In genomic region chr20:57175397-57176010, GRCh38 we compare ENCODE assay signal across 17 cellular contexts.
A peak's percentile ranks its signal among the peaks of the same experiment; 100 is the strongest.
DNase-seq lines count a peak whose midpoint lies in the region; ATAC-seq and TF ChIP-seq lines count a peak whose summit lies in the region.
"Had no signal": no experiment of that assay in that cellular context is flagged by ENCODE, and none has a peak within 500 bp of the region (broad histone marks: within the 10 kb centered on the region; RNA-seq: fewer than 3 reads in every experiment).

No MANE protein-coding gene starts in this region.

- H3K4me1 Mint-ChIP-seq in activated T-cell treated with anti-CD3 and anti-CD28 coated beads, Interleukin-2, amount 50 U/mL, for 72 hours (ENCODE audit: low read depth): peaks cover 9% of the 10 kb centered on the region
- peaks cover 4% of the 10 kb centered on the region for H3K4me1 Mint-ChIP-seq in activated T-cell treated with anti-CD3 and anti-CD28 coated beads, Interleukin-2, amount 50 U/mL, for 24 hours (ENCODE audit: low read depth)
- peaks cover 18% of the 10 kb centered on the region for H3K4me1 Mint-ChIP-seq in stimulated activated naive CD8-positive, alpha-beta T cell treated with anti-CD3 and anti-CD28 coated beads, Interleukin-15, amount 100 ng/mL, for 72 hours
- H3K4me1 Mint-ChIP-seq: CD4-positive, CD25-positive, alpha-beta regulatory T cell had no signal

- H3K27ac Mint-ChIP-seq in activated T-cell treated with anti-CD3 and anti-CD28 coated beads, Interleukin-2, amount 50 U/mL, for 72 hours: no peak overlapping the region
- no peak overlapping the region for H3K27ac Mint-ChIP-seq in activated T-cell treated with anti-CD3 and anti-CD28 coated beads, Interleukin-2, amount 50 U/mL, for 24 hours
- peak overlapping the region; percentile 70 to 87 for H3K27ac Mint-ChIP-seq in stimulated activated naive CD8-positive, alpha-beta T cell treated with anti-CD3 and anti-CD28 coated beads, Interleukin-15, amount 100 ng/mL, for 72 hours
- H3K27ac Mint-ChIP-seq: CD4-positive, CD25-positive, alpha-beta regulatory T cell; GM23338 had no signal

- peaks cover 10% of the 10 kb centered on the region for H3K4me1 ChIP-seq in OCI-LY1 (ENCODE audit: insufficient read depth, low read length, severe bottlenecking)
- no peaks in the 10 kb centered on the region for H3K4me1 ChIP-seq in hepatocyte (ENCODE audit: insufficient read depth)
- H3K4me1 ChIP-seq: gastrocnemius medialis, uterus had no signal

- no peak for TF ChIP-seq CTCF in OCI-LY1 (IDR thresholded peaks at IDR 0.05; ENCODE audit: low read length)
- no peak for TF ChIP-seq CTCF in hepatocyte (IDR thresholded peaks at IDR 0.05; ENCODE audit: poor library complexity)

- H4K20me1 ChIP-seq in OCI-LY1 (ENCODE audit: insufficient read depth, low read length): no peaks in the 10 kb centered on the region
- H4K20me1 ChIP-seq in hepatocyte (ENCODE audit: insufficient read depth, poor library complexity, severe bottlenecking): no peaks in the 10 kb centered on the region

- H3K27me3 ChIP-seq in OCI-LY1 (ENCODE audit: insufficient read depth, low read length) (no peaks in the 10 kb centered on the region), hepatocyte (no peaks in the 10 kb centered on the region)
- H3K27me3 ChIP-seq: gastrocnemius medialis, uterus had no signal

- peaks cover 13% of the 10 kb centered on the region for H3K27me3 Mint-ChIP-seq in activated T-cell treated with anti-CD3 and anti-CD28 coated beads, Interleukin-2, amount 50 U/mL, for 72 hours (ENCODE audit: low read depth)
- H3K27me3 Mint-ChIP-seq in activated T-cell treated with anti-CD3 and anti-CD28 coated beads, Interleukin-2, amount 50 U/mL, for 24 hours: peaks cover 31% of the 10 kb centered on the region
- H3K27me3 Mint-ChIP-seq in stimulated activated naive CD8-positive, alpha-beta T cell treated with anti-CD3 and anti-CD28 coated beads, Interleukin-15, amount 100 ng/mL, for 72 hours: peaks cover 45% of the 10 kb centered on the region
- H3K27me3 Mint-ChIP-seq: CD4-positive, CD25-positive, alpha-beta regulatory T cell had no signal

- no peak overlapping the region for H3K9ac ChIP-seq in OCI-LY1 (ENCODE audit: low read length)

- no peak overlapping the region for H2AFZ ChIP-seq in OCI-LY1 (ENCODE audit: low read length)
- no peak overlapping the region for H2AFZ ChIP-seq in hepatocyte
- H2AFZ ChIP-seq: GM23338 had no signal

- WGBS in hepatocyte (ENCODE audit: low lambda C conversion rate, missing lambda C conversion rate): 88% methylated on average over 8 of the region's 8 CpGs

- H3K36me3 ChIP-seq in OCI-LY1 (ENCODE audit: insufficient read depth, low read length) (peaks cover 98% of the 10 kb centered on the region), hepatocyte (replicated peaks; ENCODE audit: insufficient read depth, low read depth) (no peaks in the 10 kb centered on the region)
- H3K36me3 ChIP-seq: gastrocnemius medialis, uterus had no signal

- H3K36me3 Mint-ChIP-seq in activated T-cell treated with anti-CD3 and anti-CD28 coated beads, Interleukin-2, amount 50 U/mL, for 72 hours (ENCODE audit: insufficient read depth in 2 of 2): no peaks in the 10 kb centered on the region
- no peaks in the 10 kb centered on the region for H3K36me3 Mint-ChIP-seq in activated T-cell treated with anti-CD3 and anti-CD28 coated beads, Interleukin-2, amount 50 U/mL, for 24 hours (ENCODE audit: low read depth)
- H3K36me3 Mint-ChIP-seq: CD4-positive, CD25-positive, alpha-beta regulatory T cell had no signal

- ATAC-seq in activated T-cell treated with anti-CD3 and anti-CD28 coated beads, Interleukin-2, amount 50 U/mL, for 72 hours (replicated peaks in 1 of 2): peak; percentile 83 to 92
- ATAC-seq in HG02571 (IDR thresholded peaks at IDR 0.05; ENCODE audit: unreplicated experiment) (peak; percentile 46), HG03342 (IDR thresholded peaks at IDR 0.05; ENCODE audit: unreplicated experiment) (no peak), GM21529 (IDR thresholded peaks at IDR 0.05; ENCODE audit: unreplicated experiment) (no peak)
- peak; percentile 75 for ATAC-seq in stimulated activated naive CD8-positive, alpha-beta T cell treated with anti-CD3 and anti-CD28 coated beads, Interleukin-15, amount 100 ng/mL, for 72 hours
- ATAC-seq: gastrocnemius medialis, GM23338, Panc1 had no signal

- H3K4me3 ChIP-seq in OCI-LY1 (ENCODE audit: low read depth, low read length, poor library complexity, severe bottlenecking) (no peak overlapping the region), hepatocyte (no peak overlapping the region)
- H3K4me3 ChIP-seq: gastrocnemius medialis, GM23338, uterus had no signal

- H3K79me2 ChIP-seq in OCI-LY1 (ENCODE audit: insufficient read depth, low read length): no peaks in the 10 kb centered on the region
- H3K79me2 ChIP-seq in hepatocyte: no peaks in the 10 kb centered on the region

- H3K27ac ChIP-seq in OCI-LY1 (ENCODE audit: low read depth, low read length, poor library complexity, severe bottlenecking) (peak overlapping the region; percentile 20), hepatocyte (no peak overlapping the region)
- H3K27ac ChIP-seq: gastrocnemius medialis, uterus had no signal

- no peaks in the 10 kb centered on the region for H3K9me3 Mint-ChIP-seq in activated T-cell treated with anti-CD3 and anti-CD28 coated beads, Interleukin-2, amount 50 U/mL, for 72 hours
- no peaks in the 10 kb centered on the region for H3K9me3 Mint-ChIP-seq in activated T-cell treated with anti-CD3 and anti-CD28 coated beads, Interleukin-2, amount 50 U/mL, for 24 hours
- no peaks in the 10 kb centered on the region for H3K9me3 Mint-ChIP-seq in stimulated activated naive CD8-positive, alpha-beta T cell treated with anti-CD3 and anti-CD28 coated beads, Interleukin-15, amount 100 ng/mL, for 72 hours
- H3K9me3 Mint-ChIP-seq: GM23338 had no signal

- H3K9me3 ChIP-seq in OCI-LY1 (ENCODE audit: low read length) (no peaks in the 10 kb centered on the region), hepatocyte (ENCODE audit: low read depth) (no peaks in the 10 kb centered on the region)
- H3K9me3 ChIP-seq: gastrocnemius medialis, uterus had no signal

- peak overlapping the region in 1 of 2 donors; percentile 39 for H3K4me3 Mint-ChIP-seq in activated T-cell treated with anti-CD3 and anti-CD28 coated beads, Interleukin-2, amount 50 U/mL, for 72 hours
- no peak overlapping the region for H3K4me3 Mint-ChIP-seq in activated T-cell treated with anti-CD3 and anti-CD28 coated beads, Interleukin-2, amount 50 U/mL, for 24 hours
- H3K4me3 Mint-ChIP-seq in stimulated activated naive CD8-positive, alpha-beta T cell treated with anti-CD3 and anti-CD28 coated beads, Interleukin-15, amount 100 ng/mL, for 72 hours: no peak overlapping the region
- H3K4me3 Mint-ChIP-seq: CD4-positive, CD25-positive, alpha-beta regulatory T cell; GM23338 had no signal

- H3F3A ChIP-seq in OCI-LY1 (ENCODE audit: insufficient read depth, low read length): no peaks in the 10 kb centered on the region; the same call in 1 of the 2 replicates

- no peaks in the 10 kb centered on the region for H3K9me2 ChIP-seq in OCI-LY1 (ENCODE audit: low read depth, low read length)
- no peaks in the 10 kb centered on the region for H3K9me2 ChIP-seq in hepatocyte (replicated peaks; ENCODE audit: insufficient read depth)

- no peak overlapping the region for H3K4me2 ChIP-seq in OCI-LY1 (ENCODE audit: low read length)
- no peak overlapping the region for H3K4me2 ChIP-seq in hepatocyte
- H3K4me2 ChIP-seq: GM23338 had no signal

- DNase-seq in activated T-cell treated with anti-CD3 and anti-CD28 coated beads, Interleukin-2, amount 50 U/mL, for 72 hours: peak; percentile 31 to 55
- no peak for DNase-seq in activated T-cell treated with anti-CD3 and anti-CD28 coated beads, Interleukin-2, amount 50 U/mL, for 24 hours
- peak in 1 of 2 donors; percentile 17 for DNase-seq in stimulated activated naive CD8-positive, alpha-beta T cell treated with anti-CD3 and anti-CD28 coated beads, Interleukin-15, amount 100 ng/mL, for 72 hours
- no peak for DNase-seq in hepatocyte (ENCODE audit: low spot score)
- DNase-seq: ACHN; CD4-positive, CD25-positive, alpha-beta regulatory T cell; gastrocnemius medialis; NCI-H2107; NCI-H69; stimulated activated CD4-positive, alpha-beta T cell treated with anti-CD3 and anti-CD28 coated beads, Interleukin-12 subunit alpha, Interleukin-12 subunit beta, amount 100 ng/mL, for 4 hours; uterus had no signal

Comparison
In these comparisons a context has a peak if more than half of its experiments do, and no peak if none do; other contexts are left out.
1. DNase-seq: peak in activated T-cell treated with anti-CD3 and anti-CD28 coated beads, Interleukin-2, amount 50 U/mL, for 72 hours (2 of 2); none in activated T-cell treated with anti-CD3 and anti-CD28 coated beads, Interleukin-2, amount 50 U/mL, for 24 hours (single experiment) and hepatocyte (single experiment).
2. ATAC-seq: peak in activated T-cell treated with anti-CD3 and anti-CD28 coated beads, Interleukin-2, amount 50 U/mL, for 72 hours (2 of 2), HG02571 (single experiment) and stimulated activated naive CD8-positive, alpha-beta T cell treated with anti-CD3 and anti-CD28 coated beads, Interleukin-15, amount 100 ng/mL, for 72 hours (single experiment); none in HG03342 (single experiment) and GM21529 (single experiment).
3. H3K27ac Mint-ChIP-seq: peak in stimulated activated naive CD8-positive, alpha-beta T cell treated with anti-CD3 and anti-CD28 coated beads, Interleukin-15, amount 100 ng/mL, for 72 hours (2 of 2); none in activated T-cell treated with anti-CD3 and anti-CD28 coated beads, Interleukin-2, amount 50 U/mL, for 72 hours (single experiment) and activated T-cell treated with anti-CD3 and anti-CD28 coated beads, Interleukin-2, amount 50 U/mL, for 24 hours (single experiment).